ENCODE assay signal across 18 cellular contexts in the genomic region with DNA sequence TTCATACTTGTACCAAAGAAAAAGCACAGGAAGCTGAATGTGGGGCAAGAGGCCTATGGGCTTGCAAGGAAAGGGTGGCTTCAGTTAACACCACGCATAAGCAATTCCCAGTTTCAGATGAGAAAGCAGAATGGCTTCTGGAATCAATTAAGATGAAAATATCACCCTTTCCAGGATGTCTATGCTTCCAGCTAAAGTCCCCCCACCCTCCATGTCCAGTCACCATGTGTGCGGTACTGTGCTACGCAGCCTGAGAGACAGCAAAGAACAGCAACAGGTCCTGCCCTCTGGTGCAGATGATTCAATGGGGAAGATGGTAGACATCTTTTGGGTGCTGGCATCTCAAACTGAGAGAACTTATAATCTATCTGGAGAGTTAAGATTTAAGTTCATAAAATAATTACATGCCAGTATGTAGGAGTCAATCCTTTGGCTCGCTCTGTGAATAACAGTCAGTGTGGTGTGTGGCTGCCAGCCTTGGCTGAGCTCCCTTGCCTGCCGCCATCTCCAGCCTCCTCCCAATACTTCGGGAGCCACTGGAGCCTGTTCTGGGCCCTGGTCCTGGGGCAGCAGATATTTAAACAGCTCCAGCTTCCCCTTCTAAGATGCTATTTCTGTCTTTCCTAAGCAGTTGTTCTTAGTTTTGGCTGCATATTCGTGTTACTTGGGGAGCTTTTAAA. TPM values are rescaled to one million over a fixed set of nuclear protein-coding genes. Genes with fewer than 3 reads are reported as not detected.
DNase-seq lines count a peak whose midpoint lies in the region; ATAC-seq and TF ChIP-seq lines count a peak whose summit lies in the region.
"Had no signal": no experiment of that assay in that cellular context is flagged by ENCODE, and none has a peak within 500 bp of the region (broad histone marks: within the 10 kb centered on the region; RNA-seq: fewer than 3 reads in every experiment).

No MANE protein-coding gene starts in this region.

- H3K36me3 ChIP-seq in mesenchymal stem cell (ENCODE audit: control insufficient read depth in 1 of 2, insufficient read depth in 2 of 2, low read depth in 1 of 2, low read length in 2 of 2) (no peaks in the 10 kb centered on the region), stomach smooth muscle (ENCODE audit: control insufficient read depth in 2 of 2, insufficient read depth in 2 of 2, low read length in 2 of 2) (no peaks in the 10 kb centered on the region)
- H3K36me3 ChIP-seq: BE2C had no signal

- no peak overlapping the region for H3K14ac ChIP-seq in mesenchymal stem cell (ENCODE audit: low read length in 2 of 2)

- H2BK5ac ChIP-seq in mesenchymal stem cell (ENCODE audit: low read depth, low read length, poor library complexity, severe bottlenecking): peak overlapping the region; percentile 14

- H3K27ac ChIP-seq in dorsolateral prefrontal cortex (peak overlapping the region in 36 of 59 donors; percentile 5 to 73 (median 47)), mesenchymal stem cell (ENCODE audit: low read length, poor library complexity, severe bottlenecking) (no peak overlapping the region), stomach smooth muscle (ENCODE audit: low read length) (peak overlapping the region; percentile 77)

- no peak for TF ChIP-seq CTCF in dorsolateral prefrontal cortex (IDR thresholded peaks at IDR 0.05 in 54 of 56, conservative IDR thresholded peaks at IDR 0.05 in 2 of 56; ENCODE audit: low read depth in 1 of 56, partially characterized antibody in 56 of 56)

- peak overlapping the region; percentile 14 for H4K8ac ChIP-seq in mesenchymal stem cell (ENCODE audit: low read length)

- ATAC-seq in GM19351 (IDR thresholded peaks at IDR 0.05; ENCODE audit: unreplicated experiment): no peak
- ATAC-seq: effector memory CD8-positive, alpha-beta T cell; naive thymus-derived CD4-positive, alpha-beta T cell had no signal

- no peaks in the 10 kb centered on the region for H3K9me3 ChIP-seq in mesenchymal stem cell (ENCODE audit: control insufficient read depth, low read length)
- no peaks in the 10 kb centered on the region for H3K9me3 ChIP-seq in stomach smooth muscle (ENCODE audit: control insufficient read depth in 2 of 2, low read length in 2 of 2)
- H3K9me3 ChIP-seq: BE2C had no signal

- H3K23ac ChIP-seq in mesenchymal stem cell (ENCODE audit: low read length in 2 of 2): no peak overlapping the region

- H3K4me2 ChIP-seq in mesenchymal stem cell (ENCODE audit: low read length, poor library complexity, severe bottlenecking): no peak overlapping the region

- peaks cover 19% of the 10 kb centered on the region for H3K79me1 ChIP-seq in mesenchymal stem cell (replicated peaks; ENCODE audit: low read length, poor library complexity, severe bottlenecking)

- intact Hi-C loops in dorsolateral prefrontal cortex (cut with DNase I): no loop called here

- DNase-seq in GM03348 (ENCODE audit: low spot score): peak; percentile 58
- DNase-seq in dorsolateral prefrontal cortex: peak in 5 of 10 donors; percentile 23 to 65 (median 47)
- DNase-seq in mesenchymal stem cell: no peak
- no peak for DNase-seq in KG1 (lab: John Stamatoyannopoulos, UW)
- DNase-seq in ureter (ENCODE audit: low spot score): no peak
- DNase-seq in AG08396 (ENCODE audit: low spot score): no peak
- DNase-seq: activated naive CD4-positive, alpha-beta T cell; BE2C; DMS153; effector memory CD8-positive, alpha-beta T cell; HCEC 1CT; kidney glomerular epithelial cell; naive thymus-derived CD4-positive, alpha-beta T cell; retina; stimulated activated CD4-positive, alpha-beta T cell treated with anti-CD3 and anti-CD28 coated beads, Interleukin-4, amount 100 ng/mL, for 24 hours; SW 1271 had no signal

- H2AFZ ChIP-seq in mesenchymal stem cell (ENCODE audit: low read depth, low read length): no peak overlapping the region

- no peak overlapping the region for H3K18ac ChIP-seq in mesenchymal stem cell (ENCODE audit: low read depth in 1 of 2, low read length in 2 of 2)

- H3K9ac ChIP-seq in mesenchymal stem cell (ENCODE audit: low read length) (peak overlapping the region; percentile 54), stomach smooth muscle (ENCODE audit: low read length in 2 of 2) (peak overlapping the region; percentile 14)

- H3K4me1 ChIP-seq in mesenchymal stem cell (ENCODE audit: control insufficient read depth, insufficient read depth, low read depth, low read length): peaks cover 16% of the 10 kb centered on the region
- peaks cover 61% of the 10 kb centered on the region for H3K4me1 ChIP-seq in stomach smooth muscle (ENCODE audit: control insufficient read depth, insufficient read depth, low read length)
- H3K4me1 ChIP-seq: BE2C had no signal

- peak overlapping the region; percentile 63 for H4K91ac ChIP-seq in mesenchymal stem cell (ENCODE audit: low read length)

- H2BK15ac ChIP-seq in mesenchymal stem cell (ENCODE audit: low read depth, poor library complexity, severe bottlenecking): no peak overlapping the region

- H3K27me3 ChIP-seq in dorsolateral prefrontal cortex (no peaks in the 10 kb centered on the region), mesenchymal stem cell (ENCODE audit: control insufficient read depth in 1 of 2, insufficient read depth in 1 of 2, low read length in 2 of 2) (no peaks in the 10 kb centered on the region), stomach smooth muscle (ENCODE audit: control insufficient read depth in 1 of 2, insufficient read depth in 2 of 2, low read length in 2 of 2) (no peaks in the 10 kb centered on the region)
- H3K27me3 ChIP-seq: BE2C had no signal

- no peak overlapping the region for H3K4me3 ChIP-seq in dorsolateral prefrontal cortex
- no peak overlapping the region for H3K4me3 ChIP-seq in mesenchymal stem cell (ENCODE audit: insufficient read depth in 1 of 2, low read depth in 1 of 2, low read length in 2 of 2)
- H3K4me3 ChIP-seq in stomach smooth muscle (ENCODE audit: low read length in 2 of 2): peak overlapping the region in 1 of 2 donors; percentile 8

- peak overlapping the region; percentile 58 for H2AK5ac ChIP-seq in mesenchymal stem cell (ENCODE audit: low read length, severe bottlenecking)

- WGBS in mesenchymal stem cell: 97% methylated on average over 7 of the region's 7 CpGs

- H3K4ac ChIP-seq in mesenchymal stem cell (ENCODE audit: low read depth in 1 of 2, low read length in 2 of 2): no peak overlapping the region

- H2BK120ac ChIP-seq in mesenchymal stem cell (ENCODE audit: low read depth, low read length): peak overlapping the region; percentile 34

- peak overlapping the region; percentile 43 to 56 for H2BK12ac ChIP-seq in mesenchymal stem cell (ENCODE audit: low read length in 2 of 2)

RNA-seq across cellular contexts. Expression of gene ME3, which starts 44.5 kb away (rescaled TPM):
- total RNA-seq in dorsolateral prefrontal cortex (10 to 100 TPM; 29.7 to 94.4 (median 68.3) TPM), ureter (40.2 TPM)
- polyA plus RNA-seq in mesenchymal stem cell (2013, experiment 1 of 2): 12.5 TPM
- 11.9 TPM for polyA plus RNA-seq in mesenchymal stem cell (2013, experiment 2 of 2)
